In the genomic region with DNA sequence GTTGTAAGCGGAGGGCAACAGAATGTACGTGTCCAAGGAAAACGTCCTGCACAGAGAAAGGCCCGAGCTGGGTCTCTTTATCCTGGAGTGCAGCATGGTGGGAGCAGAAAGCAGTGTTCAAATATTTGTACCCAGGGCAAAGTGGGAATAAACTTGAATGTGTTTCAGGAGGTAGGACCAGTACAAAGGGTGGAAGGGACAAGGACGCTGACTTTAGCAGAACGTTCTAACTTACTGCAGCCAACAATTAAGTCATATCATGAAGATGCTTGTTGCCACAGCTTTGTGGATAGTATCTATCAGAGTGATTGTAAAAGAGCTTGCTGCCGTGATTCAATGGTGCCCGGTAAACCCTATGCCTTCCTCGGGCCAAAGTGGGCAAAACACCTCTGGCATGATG, we compare ENCODE assay signal across 22 cellular contexts. TPM values are rescaled to one million over a fixed set of nuclear protein-coding genes. Genes with fewer than 3 reads are reported as not detected.
DNase-seq lines count a peak whose midpoint lies in the region; ATAC-seq and TF ChIP-seq lines count a peak whose summit lies in the region.
"Had no signal": no experiment of that assay in that cellular context is flagged by ENCODE, and none has a peak within 500 bp of the region (broad histone marks: within the 10 kb centered on the region; RNA-seq: fewer than 3 reads in every experiment).

No MANE protein-coding gene starts in this region.

- H3K27me3 Mint-ChIP-seq in WTC11 (ENCODE audit: low read depth) (no peaks in the 10 kb centered on the region), endodermal cell (ENCODE audit: insufficient read depth) (no peaks in the 10 kb centered on the region)
- H3K27me3 Mint-ChIP-seq in stimulated activated naive CD8-positive, alpha-beta T cell treated with anti-CD3 and anti-CD28 coated beads, Interleukin-15, amount 100 ng/mL, for 72 hours = no peaks in the 10 kb centered on the region

- H3K36me3 ChIP-seq in left ventricle myocardium inferior (peaks cover 85% of the 10 kb centered on the region), endodermal cell (ENCODE audit: control insufficient read depth, insufficient read depth, low read length) (peaks cover 88% of the 10 kb centered on the region)
- H3K36me3 ChIP-seq: neural progenitor cell had no signal

- 94% methylated on average over 7 to 9 of the region's 9 CpGs for WGBS in endodermal cell (ENCODE audit: insufficient coverage in 1 of 2, insufficient read length in 1 of 2), 2 experiments

- intact Hi-C loops in left ventricle myocardium inferior (cut with micrococcal nuclease) = loop anchor here (5.0 kb wide), 1 partner anchor 39 kb away; no protein-coding TSS in a partner anchor
- intact Hi-C loops in Right ventricle myocardium inferior (cut with DNase I) = no loop called here

- CTCF ChIA-PET in WTC11 (lab: Charles Lee) = interaction anchor here (3.3 kb wide), 1 partner anchor 9 kb away, joined by 13 read pairs; no protein-coding TSS in a partner anchor

- H3K9me3 Mint-ChIP-seq in WTC11 (peaks cover 10% of the 10 kb centered on the region), endodermal cell (no peaks in the 10 kb centered on the region)
- H3K9me3 Mint-ChIP-seq in stimulated activated naive CD8-positive, alpha-beta T cell treated with anti-CD3 and anti-CD28 coated beads, Interleukin-15, amount 100 ng/mL, for 72 hours = no peaks in the 10 kb centered on the region
- H3K9me3 Mint-ChIP-seq: neural progenitor cell had no signal

- peaks cover 71% of the 10 kb centered on the region for H3K36me3 Mint-ChIP-seq in WTC11
- H3K36me3 Mint-ChIP-seq in endodermal cell (ENCODE audit: low read depth) = peaks cover 79% of the 10 kb centered on the region

- H3K27ac ChIP-seq in left ventricle myocardium inferior (replicated peaks) = peak overlapping the region; percentile 55
- H3K27ac ChIP-seq in endodermal cell (ENCODE audit: low read depth, low read length) = no peak overlapping the region
- H3K27ac ChIP-seq: body of pancreas, C4-2B, neural progenitor cell, tibial nerve had no signal

- POLR2A ChIA-PET in WTC11 (lab: Charles Lee) = interaction anchor here (0.7 kb wide), 1 partner anchor 28 kb away, joined by 3 read pairs; no protein-coding TSS in a partner anchor

- ATAC-seq in Right ventricle myocardium inferior = no peak
- ATAC-seq in WTC11 = no peak
- ATAC-seq in stimulated activated naive CD8-positive, alpha-beta T cell treated with anti-CD3 and anti-CD28 coated beads, Interleukin-15, amount 100 ng/mL, for 72 hours = no peak
- ATAC-seq in GM18909 (IDR thresholded peaks at IDR 0.05; ENCODE audit: poor library complexity, unreplicated experiment) = no peak
- ATAC-seq: body of pancreas, heart right ventricle had no signal

- no peaks in the 10 kb centered on the region for H3K4me1 Mint-ChIP-seq in WTC11
- H3K4me1 Mint-ChIP-seq in endodermal cell = no peaks in the 10 kb centered on the region
- peaks cover 76% of the 10 kb centered on the region for H3K4me1 Mint-ChIP-seq in stimulated activated naive CD8-positive, alpha-beta T cell treated with anti-CD3 and anti-CD28 coated beads, Interleukin-15, amount 100 ng/mL, for 72 hours
- H3K4me1 Mint-ChIP-seq: neural progenitor cell had no signal

- DNase-seq in left ventricle myocardium inferior = no peak
- DNase-seq in Right ventricle myocardium inferior (ENCODE audit: missing footprints) = no peak
- no peak for DNase-seq in WTC11 (ENCODE audit: low spot score)
- DNase-seq in endodermal cell = no peak
- no peak for DNase-seq in stimulated activated naive CD8-positive, alpha-beta T cell treated with anti-CD3 and anti-CD28 coated beads, Interleukin-15, amount 100 ng/mL, for 72 hours
- no peak for DNase-seq in amygdala (lab: John Stamatoyannopoulos, UW)
- DNase-seq: activated CD4-positive, alpha-beta T cell treated with anti-CD3 and anti-CD28 coated beads, Interleukin-2, amount 50 U/mL, for 1 hour; body of pancreas; effector CD4-positive, alpha-beta T cell; foreskin fibroblast; HCEC 1CT; heart right ventricle; NCI-H1694 treated with DMSO at 0.1 percent for 48 hours; NCI-H2171; NCI-H524; NK-92 treated with Interleukin-12 subunit alpha and Interleukin-12 subunit beta, amount 100 ng/mL, for 24 hours; SIG-M5; stimulated activated CD4-positive, alpha-beta T cell treated with anti-CD3 and anti-CD28 coated beads, Interleukin-15, amount 100 ng/mL, for 24 hours had no signal

- H3K27me3 ChIP-seq in left ventricle myocardium inferior (ENCODE audit: low read depth) (no peaks in the 10 kb centered on the region), endodermal cell (ENCODE audit: control insufficient read depth, insufficient read depth, low read length, poor library complexity, severe bottlenecking) (no peaks in the 10 kb centered on the region)
- H3K27me3 ChIP-seq: body of pancreas, heart right ventricle, neural progenitor cell, tibial nerve had no signal

- H3K4me3 Mint-ChIP-seq in WTC11 = no peak overlapping the region
- no peak overlapping the region for H3K4me3 Mint-ChIP-seq in endodermal cell
- H3K4me3 Mint-ChIP-seq in stimulated activated naive CD8-positive, alpha-beta T cell treated with anti-CD3 and anti-CD28 coated beads, Interleukin-15, amount 100 ng/mL, for 72 hours = no peak overlapping the region
- H3K4me3 Mint-ChIP-seq: neural progenitor cell had no signal

- no peak overlapping the region for H3K9ac ChIP-seq in endodermal cell (ENCODE audit: extremely low read depth, low read length, poor library complexity, severe bottlenecking)
- H3K9ac ChIP-seq: neural progenitor cell had no signal

- H3K4me3 ChIP-seq in left ventricle myocardium inferior (no peak overlapping the region), endodermal cell (ENCODE audit: low read length) (no peak overlapping the region)
- H3K4me3 ChIP-seq: body of pancreas, heart right ventricle, neural progenitor cell, tibial nerve had no signal

- TF ChIP-seq CTCF in left ventricle myocardium inferior (IDR thresholded peaks at IDR 0.05; ENCODE audit: borderline replicate concordance) (no peak), WTC11 (IDR thresholded peaks at IDR 0.05) (no peak), endodermal cell (conservative IDR thresholded peaks at IDR 0.05) (no peak)

- H3K27ac Mint-ChIP-seq in WTC11 = peak overlapping the region; percentile 58
- peak overlapping the region; percentile 30 for H3K27ac Mint-ChIP-seq in endodermal cell
- H3K27ac Mint-ChIP-seq in stimulated activated naive CD8-positive, alpha-beta T cell treated with anti-CD3 and anti-CD28 coated beads, Interleukin-15, amount 100 ng/mL, for 72 hours = peak overlapping the region; percentile 27 to 36
- H3K27ac Mint-ChIP-seq: neural progenitor cell had no signal

- H3K4me1 ChIP-seq in left ventricle myocardium inferior = peaks cover 16% of the 10 kb centered on the region
- H3K4me1 ChIP-seq in endodermal cell (ENCODE audit: control insufficient read depth, insufficient read depth, low read length) = no peaks in the 10 kb centered on the region
- H3K4me1 ChIP-seq: body of pancreas, neural progenitor cell, tibial nerve had no signal

- H3K9me3 ChIP-seq in left ventricle myocardium inferior (replicated peaks) (no peaks in the 10 kb centered on the region), endodermal cell (ENCODE audit: control insufficient read depth, low read length) (no peaks in the 10 kb centered on the region)
- H3K9me3 ChIP-seq: body of pancreas, tibial nerve had no signal

TF ChIP-seq in WTC11, 78 proteins besides CTCF, POLR2A, EP300 and RAD21:
- TF ChIP-seq, protein P1, sequence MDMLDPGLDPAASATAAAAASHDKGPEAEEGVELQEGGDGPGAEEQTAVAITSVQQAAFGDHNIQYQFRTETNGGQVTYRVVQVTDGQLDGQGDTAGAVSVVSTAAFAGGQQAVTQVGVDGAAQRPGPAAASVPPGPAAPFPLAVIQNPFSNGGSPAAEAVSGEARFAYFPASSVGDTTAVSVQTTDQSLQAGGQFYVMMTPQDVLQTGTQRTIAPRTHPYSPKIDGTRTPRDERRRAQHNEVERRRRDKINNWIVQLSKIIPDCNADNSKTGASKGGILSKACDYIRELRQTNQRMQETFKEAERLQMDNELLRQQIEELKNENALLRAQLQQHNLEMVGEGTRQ (CRISPR knock-in tag; IDR thresholded peaks at IDR 0.05) = no peak
- TF ChIP-seq, protein P2, sequence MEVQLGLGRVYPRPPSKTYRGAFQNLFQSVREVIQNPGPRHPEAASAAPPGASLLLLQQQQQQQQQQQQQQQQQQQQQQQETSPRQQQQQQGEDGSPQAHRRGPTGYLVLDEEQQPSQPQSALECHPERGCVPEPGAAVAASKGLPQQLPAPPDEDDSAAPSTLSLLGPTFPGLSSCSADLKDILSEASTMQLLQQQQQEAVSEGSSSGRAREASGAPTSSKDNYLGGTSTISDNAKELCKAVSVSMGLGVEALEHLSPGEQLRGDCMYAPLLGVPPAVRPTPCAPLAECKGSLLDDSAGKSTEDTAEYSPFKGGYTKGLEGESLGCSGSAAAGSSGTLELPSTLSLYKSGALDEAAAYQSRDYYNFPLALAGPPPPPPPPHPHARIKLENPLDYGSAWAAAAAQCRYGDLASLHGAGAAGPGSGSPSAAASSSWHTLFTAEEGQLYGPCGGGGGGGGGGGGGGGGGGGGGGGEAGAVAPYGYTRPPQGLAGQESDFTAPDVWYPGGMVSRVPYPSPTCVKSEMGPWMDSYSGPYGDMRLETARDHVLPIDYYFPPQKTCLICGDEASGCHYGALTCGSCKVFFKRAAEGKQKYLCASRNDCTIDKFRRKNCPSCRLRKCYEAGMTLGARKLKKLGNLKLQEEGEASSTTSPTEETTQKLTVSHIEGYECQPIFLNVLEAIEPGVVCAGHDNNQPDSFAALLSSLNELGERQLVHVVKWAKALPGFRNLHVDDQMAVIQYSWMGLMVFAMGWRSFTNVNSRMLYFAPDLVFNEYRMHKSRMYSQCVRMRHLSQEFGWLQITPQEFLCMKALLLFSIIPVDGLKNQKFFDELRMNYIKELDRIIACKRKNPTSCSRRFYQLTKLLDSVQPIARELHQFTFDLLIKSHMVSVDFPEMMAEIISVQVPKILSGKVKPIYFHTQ (CRISPR knock-in tag; IDR thresholded peaks at IDR 0.05) = no peak

RNA-seq across cellular contexts. Expression of gene ZC3HAV1L, which starts 30.5 kb away (rescaled TPM):
- total RNA-seq in left ventricle myocardium inferior (3.4 TPM), Right ventricle myocardium inferior (4.0 TPM), WTC11 (2021) (5.8 to 9.3 TPM (median 7.1 TPM) in 3 replicates), endodermal cell (10 to 100 TPM in 1 of 2 donors, 1 to 10 TPM in 1; 9.7 to 10.9 TPM)
- 8.2 TPM for polyA plus RNA-seq in endodermal cell (2013, experiment 1 of 2)
- 8.4 TPM for polyA plus RNA-seq in endodermal cell (2013, experiment 2 of 2)

RNA-seq across cellular contexts. Expression of gene ZC3HAV1, which starts 43.2 kb away (rescaled TPM):
- total RNA-seq in left ventricle myocardium inferior (6.8 TPM), Right ventricle myocardium inferior (8.0 TPM), WTC11 (2021) (31.9 to 38.0 TPM (median 34.0 TPM) in 3 replicates), endodermal cell (10 to 100 TPM; 67.6 to 76.0 TPM)
- polyA plus RNA-seq in endodermal cell (2013, experiment 1 of 2) = 11.4 TPM
- 13.9 TPM for polyA plus RNA-seq in endodermal cell (2013, experiment 2 of 2)
